ENCODE assay signal across 8 cellular contexts in the genomic region with DNA sequence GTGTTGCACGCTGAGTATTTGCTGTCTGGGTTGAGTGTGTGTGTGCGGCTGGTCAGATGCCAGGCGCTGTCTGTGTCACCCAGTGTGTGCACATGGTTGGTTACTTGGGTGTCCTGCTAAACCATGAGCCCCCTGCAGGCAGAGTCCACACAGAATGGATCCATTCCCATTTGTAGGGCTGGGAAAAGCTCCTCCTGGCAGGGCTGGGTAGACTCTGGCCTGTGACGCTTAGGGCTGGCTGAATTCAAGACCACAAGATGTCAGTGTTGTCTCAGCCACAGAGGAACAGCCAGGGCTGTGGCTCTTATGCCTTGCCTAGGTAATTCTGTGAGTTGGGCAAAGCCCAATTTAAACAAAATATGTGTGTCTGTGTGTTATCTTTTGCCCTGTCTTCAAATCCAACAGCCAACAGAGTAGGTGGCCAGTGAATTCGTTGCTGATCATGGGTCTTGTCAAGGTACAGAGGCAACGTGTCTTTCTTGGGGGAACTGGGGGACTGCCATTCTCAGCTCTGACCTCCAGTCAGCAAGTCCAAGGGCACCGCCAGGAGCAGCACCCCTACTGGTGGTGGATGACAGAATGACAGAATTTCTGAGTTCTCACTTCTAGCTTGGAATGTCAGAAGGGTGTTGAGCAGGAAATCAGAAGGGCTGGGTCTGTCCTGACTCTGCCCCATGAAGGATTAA.
DNase-seq lines count a peak whose midpoint lies in the region; ATAC-seq and TF ChIP-seq lines count a peak whose summit lies in the region.

No MANE protein-coding gene starts in this region.

- CTCF ChIA-PET in AG04450 (lab: Charles Lee) (no interaction called here), Panc1 (lab: Charles Lee) (interaction anchor here (0.6 to 1.4 kb wide), 4 partner anchors 19 to 524 kb away, joined by 3 to 6 read pairs (median 4); no protein-coding TSS in a partner anchor)

- H3K27me3 ChIP-seq in AG04450 (ENCODE audit: control insufficient read depth, insufficient read depth, low read length) (no peaks in the 10 kb centered on the region), Panc1 (ENCODE audit: control insufficient read depth, insufficient read depth, low read length) (no peaks in the 10 kb centered on the region), heart left ventricle (peaks cover 0 to 9% (median 0%) of the 10 kb centered on the region in 9 donors), smooth muscle cell (ENCODE audit: low read depth) (peaks cover 22% of the 10 kb centered on the region)

- no peaks in the 10 kb centered on the region for H3K79me2 ChIP-seq in smooth muscle cell (ENCODE audit: low read depth)

- H3K27ac ChIP-seq in AG04450 (ENCODE audit: low read depth, low read length), result no peak overlapping the region
- H3K27ac ChIP-seq in Panc1 (ENCODE audit: low read length), result no peak overlapping the region
- no peak overlapping the region for H3K27ac ChIP-seq in heart left ventricle
- H3K27ac ChIP-seq in smooth muscle cell (ENCODE audit: low read depth), result no peak overlapping the region

- no peaks in the 10 kb centered on the region for H3F3A ChIP-seq in smooth muscle cell (ENCODE audit: low read depth)

- no peak overlapping the region for H3K4me3 ChIP-seq in AG04450 (ENCODE audit: low read depth, low read length)
- H3K4me3 ChIP-seq in Panc1 (ENCODE audit: low read depth in 2 of 2, low read length in 2 of 2), result no peak overlapping the region
- no peak overlapping the region for H3K4me3 ChIP-seq in heart left ventricle
- no peak overlapping the region for H3K4me3 ChIP-seq in smooth muscle cell

- POLR2A ChIA-PET in AG04450 (lab: Yijun Ruan, JAX), result no interaction called here
- POLR2A ChIA-PET in Panc1 (lab: Charles Lee), result no interaction called here

- H3K9me3 ChIP-seq in AG04450 (ENCODE audit: control insufficient read depth, insufficient read depth, low read length) (no peaks in the 10 kb centered on the region), Panc1 (ENCODE audit: control insufficient read depth, insufficient read depth, low read depth, low read length) (no peaks in the 10 kb centered on the region), heart left ventricle (no peaks in the 10 kb centered on the region), smooth muscle cell (replicated peaks; ENCODE audit: low read depth) (no peaks in the 10 kb centered on the region)

- WGBS in heart left ventricle, 4 donors, result 28 to 46% (median 34%) methylated on average over 7 of the region's 7 CpGs
- WGBS in smooth muscle cell (ENCODE audit: low lambda C conversion rate), result 32% methylated on average over 7 of the region's 7 CpGs

- intact Hi-C loops in Panc1 (cut with micrococcal nuclease; ENCODE audit: unreplicated experiment), result no loop called here
- intact Hi-C loops in heart left ventricle (cut with DNase I), result loop anchor here in 2 of 10 donors (5.0 to 10.0 kb wide), 3 partner anchors 131 to 1764 kb away; no protein-coding TSS in a partner anchor

- in situ Hi-C loops in Panc1 (cut with HindIII; ENCODE audit: low pct_unique_long_range_greater_than_20kb, low sequenced_read_pairs), result no loop called here

- ATAC-seq in GM18907 (IDR thresholded peaks at IDR 0.05; ENCODE audit: unreplicated experiment) (peak; percentile 86), Panc1 (peak; percentile 99), heart left ventricle (peak; percentile 71 to 90 (median 88))

- no peak for DNase-seq in AG04450 (ENCODE audit: low read depth, low spot score)
- DNase-seq in HuH-7 (ENCODE audit: low spot score), result peak; percentile 51
- DNase-seq in Panc1 (ENCODE audit: low read depth, low spot score), result peak; percentile 24
- DNase-seq in heart left ventricle, result peak in 2 of 5 donors; percentile 18 to 36
- DNase-seq in smooth muscle cell (lab: John Stamatoyannopoulos, UW; ENCODE audit: unreplicated experiment), result no peak
- DNase-seq in stimulated activated CD4-positive, alpha-beta T cell treated with anti-CD3 and anti-CD28 coated beads, Interleukin-2, amount 100 ng/mL, for 24 hours, result no peak
- DNase-seq in activated CD4-positive, alpha-beta T cell treated with anti-CD3 and anti-CD28 coated beads for 48 hours, result no peak

- TF ChIP-seq POLR2A in heart left ventricle (IDR thresholded peaks at IDR 0.05), result no peak

- no peaks in the 10 kb centered on the region for H4K20me1 ChIP-seq in smooth muscle cell (ENCODE audit: low read depth)

- TF ChIP-seq CTCF in AG04450 (IDR thresholded peaks at IDR 0.05; ENCODE audit: low read depth, low read length) (0 out of 2 replicates have a peak, but pooled peaks have one; percentile 13), Panc1 (IDR thresholded peaks at IDR 0.05) (peak; percentile 88), heart left ventricle (IDR thresholded peaks at IDR 0.05) (peak in 10 of 12 donors; percentile 23 to 59 (median 42)), smooth muscle cell (IDR thresholded peaks at IDR 0.05; ENCODE audit: borderline replicate concordance, insufficient read depth, poor library complexity, severe bottlenecking) (peak; percentile 63)

- no peak overlapping the region for H3K4me2 ChIP-seq in smooth muscle cell

- H3K4me1 ChIP-seq in Panc1 (ENCODE audit: control insufficient read depth, insufficient read depth, low read length), result no peaks in the 10 kb centered on the region
- H3K4me1 ChIP-seq in heart left ventricle, result peaks cover 0 to 5% (median 0%) of the 10 kb centered on the region in 12 donors
- no peaks in the 10 kb centered on the region for H3K4me1 ChIP-seq in smooth muscle cell (ENCODE audit: low read depth)

- no peak overlapping the region for H3K9ac ChIP-seq in smooth muscle cell (ENCODE audit: low read depth)

- no peak overlapping the region for H2AFZ ChIP-seq in smooth muscle cell (ENCODE audit: low read depth)

- BruUV-seq in Panc1 (replicated peaks; lab: Mats Ljungman, UMichigan), result no TSS peak

- H3K36me3 ChIP-seq in Panc1 (ENCODE audit: control insufficient read depth, insufficient read depth, low read length) (no peaks in the 10 kb centered on the region), heart left ventricle (no peaks in the 10 kb centered on the region), smooth muscle cell (ENCODE audit: low read depth) (no peaks in the 10 kb centered on the region)

Comparison
In these comparisons a context has a peak if more than half of its experiments do, and no peak if none do; other contexts are left out.
1. DNase-seq: peak in HuH-7 (single experiment) and Panc1 (single experiment); none in AG04450 (single experiment), smooth muscle cell (single experiment), stimulated activated CD4-positive, alpha-beta T cell treated with anti-CD3 and anti-CD28 coated beads, Interleukin-2, amount 100 ng/mL, for 24 hours (0 of 2) and activated CD4-positive, alpha-beta T cell treated with anti-CD3 and anti-CD28 coated beads for 48 hours (single experiment).
2. CTCF ChIP-seq: peak in every context shown above with its lines; median percentile 88 in Panc1; 63 in smooth muscle cell; 42 in heart left ventricle; 13 in AG04450.
3. Peak in every context shown above with its lines, with median percentiles within 50 percentile points of each other: ATAC-seq.